10 cellular contexts compared by ENCODE assay signal in the genomic region with DNA sequence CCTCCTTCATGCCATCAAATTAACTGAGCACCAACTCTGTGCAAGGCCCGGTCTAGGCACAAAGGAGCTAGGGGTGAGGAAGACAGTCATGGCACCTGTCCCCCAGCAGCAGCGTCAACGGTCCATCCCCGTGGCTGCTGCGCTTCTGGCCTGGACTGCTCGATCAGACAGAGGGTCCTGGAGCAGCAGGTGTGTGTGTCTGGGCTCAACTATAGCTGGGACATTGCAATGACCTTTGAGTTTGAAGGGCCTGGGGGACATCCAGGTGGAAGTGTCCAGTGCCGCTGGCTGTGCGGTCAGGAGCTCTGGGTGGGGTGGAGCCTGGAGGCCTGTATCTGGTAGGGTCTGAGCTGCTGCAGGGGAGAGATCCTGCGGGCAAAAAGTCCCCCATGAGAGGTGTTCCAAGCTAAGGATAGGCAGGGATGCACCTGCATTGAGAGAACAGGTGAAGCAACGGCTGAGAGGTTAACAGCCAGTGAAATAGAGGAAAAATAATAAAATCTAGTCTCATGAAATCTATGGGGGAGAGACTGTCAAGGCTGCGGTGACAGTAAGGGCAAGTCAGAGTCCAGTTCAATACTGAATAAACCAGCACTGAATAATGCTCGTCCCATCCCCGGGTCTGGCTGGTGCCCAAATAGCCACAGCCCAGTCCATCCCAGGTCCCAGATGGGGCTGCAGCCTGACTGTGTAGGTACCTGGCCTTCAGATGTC.
"Had no signal": no experiment of that assay in that cellular context is flagged by ENCODE, and none has a peak within 500 bp of the region (broad histone marks: within the 10 kb centered on the region; RNA-seq: fewer than 3 reads in every experiment).

No MANE protein-coding gene starts in this region.

- DNase-seq: activated B cell treated with CpG ODN at 0.5 μM for 24 hours; activated CD4-positive, alpha-beta T cell treated with anti-CD3 and anti-CD28 coated beads for 48 hours; activated naive CD4-positive, alpha-beta T cell treated with anti-CD3 and anti-CD28 coated beads, Interleukin-2, amount 10 ng/mL, durations not matched to agents 7 days and 5 days; stimulated activated CD4-positive, alpha-beta T cell treated with anti-CD3 and anti-CD28 coated beads, Interleukin-15, amount 100 ng/mL, for 24 hours; stimulated activated CD4-positive, alpha-beta T cell treated with anti-CD3 and anti-CD28 coated beads, Interleukin-4, amount 100 ng/mL, for 1 hour; stimulated activated naive B cell treated with anti-CD40 and anti-IgM and Interleukin-4, amounts not matched to agents 10 μg/mL and 1 μg/mL and 100 μg/mL, for 72 hours; SW 1271; transverse colon had no signal

- H3K4me1 Mint-ChIP-seq: activated B cell treated with CpG ODN at 0.5 μM for 24 hours; activated naive CD4-positive, alpha-beta T cell treated with anti-CD3 and anti-CD28 coated beads, Interleukin-2, amount 10 ng/mL, durations not matched to agents 7 days and 5 days; stimulated activated naive B cell treated with anti-CD40 and anti-IgM and Interleukin-4, amounts not matched to agents 10 μg/mL and 1 μg/mL and 100 μg/mL, for 72 hours had no signal

- H3K27me3 Mint-ChIP-seq: activated B cell treated with CpG ODN at 0.5 μM for 24 hours; activated naive CD4-positive, alpha-beta T cell treated with anti-CD3 and anti-CD28 coated beads, Interleukin-2, amount 10 ng/mL, durations not matched to agents 7 days and 5 days; stimulated activated naive B cell treated with anti-CD40 and anti-IgM and Interleukin-4, amounts not matched to agents 10 μg/mL and 1 μg/mL and 100 μg/mL, for 72 hours had no signal

- H3K36me3 ChIP-seq: transverse colon had no signal

- H3K9me3 ChIP-seq: pancreas, transverse colon had no signal

- H3K27ac Mint-ChIP-seq: activated B cell treated with CpG ODN at 0.5 μM for 24 hours; activated naive CD4-positive, alpha-beta T cell treated with anti-CD3 and anti-CD28 coated beads, Interleukin-2, amount 10 ng/mL, durations not matched to agents 7 days and 5 days; stimulated activated naive B cell treated with anti-CD40 and anti-IgM and Interleukin-4, amounts not matched to agents 10 μg/mL and 1 μg/mL and 100 μg/mL, for 72 hours had no signal

- H3K27me3 ChIP-seq: pancreas, transverse colon had no signal

- H3K4me3 ChIP-seq: pancreas, transverse colon had no signal

- H3K4me1 ChIP-seq: pancreas, transverse colon had no signal

- H3K36me3 Mint-ChIP-seq: activated naive CD4-positive, alpha-beta T cell treated with anti-CD3 and anti-CD28 coated beads, Interleukin-2, amount 10 ng/mL, durations not matched to agents 7 days and 5 days; stimulated activated naive B cell treated with anti-CD40 and anti-IgM and Interleukin-4, amounts not matched to agents 10 μg/mL and 1 μg/mL and 100 μg/mL, for 72 hours had no signal

- ATAC-seq: esophagus mucosa; pancreas; stimulated activated naive B cell treated with anti-CD40 and anti-IgM and Interleukin-4, amounts not matched to agents 10 μg/mL and 1 μg/mL and 100 μg/mL, for 72 hours had no signal

- H3K9me3 Mint-ChIP-seq: activated B cell treated with CpG ODN at 0.5 μM for 24 hours; activated naive CD4-positive, alpha-beta T cell treated with anti-CD3 and anti-CD28 coated beads, Interleukin-2, amount 10 ng/mL, durations not matched to agents 7 days and 5 days; stimulated activated naive B cell treated with anti-CD40 and anti-IgM and Interleukin-4, amounts not matched to agents 10 μg/mL and 1 μg/mL and 100 μg/mL, for 72 hours had no signal

- H3K27ac ChIP-seq: pancreas, transverse colon had no signal

- H3K4me3 Mint-ChIP-seq: activated B cell treated with CpG ODN at 0.5 μM for 24 hours; activated naive CD4-positive, alpha-beta T cell treated with anti-CD3 and anti-CD28 coated beads, Interleukin-2, amount 10 ng/mL, durations not matched to agents 7 days and 5 days; stimulated activated naive B cell treated with anti-CD40 and anti-IgM and Interleukin-4, amounts not matched to agents 10 μg/mL and 1 μg/mL and 100 μg/mL, for 72 hours had no signal
